Comparison of ENCODE assay signal across 1 cellular context in the genomic region with DNA sequence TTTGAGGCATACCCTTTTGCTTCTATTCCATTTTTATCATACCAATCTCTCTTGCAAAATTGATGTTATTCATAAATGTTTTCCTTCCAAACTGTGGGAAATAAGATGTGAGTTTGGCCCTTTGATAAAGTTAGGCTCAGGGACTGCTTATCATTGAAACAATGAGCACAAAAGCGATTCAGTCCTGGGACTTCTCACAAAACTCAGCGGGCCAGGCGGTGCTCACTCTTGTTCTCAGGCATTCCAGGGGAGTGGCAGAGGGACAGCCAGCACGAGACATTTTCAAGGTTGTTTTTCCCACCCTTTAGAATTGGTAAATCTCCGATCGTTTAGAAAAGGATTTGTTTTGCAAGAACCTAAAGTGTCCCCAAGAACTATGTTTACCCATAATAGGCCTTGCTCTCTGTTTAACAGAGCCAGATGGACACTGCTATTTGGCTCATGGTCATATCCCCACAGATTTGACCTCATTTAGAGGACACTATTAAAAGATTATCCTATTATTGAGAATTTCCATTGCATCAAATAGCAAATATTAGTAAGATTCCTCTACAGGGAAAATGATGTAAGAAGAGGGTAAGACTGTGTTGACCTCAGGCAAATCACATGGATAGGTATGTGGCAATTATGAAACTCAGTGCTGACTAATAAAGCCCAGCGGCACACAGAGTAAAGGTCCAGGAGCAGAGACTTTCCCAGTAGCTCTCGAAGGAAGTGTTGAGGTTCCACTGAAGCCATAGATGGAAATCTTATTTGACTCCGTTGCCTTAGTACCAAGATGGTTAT.
TF ChIP-seq lines count a peak whose summit lies in the region.

No MANE protein-coding gene starts in this region.

TF ChIP-seq in endothelial cell of umbilical vein, 7 proteins besides CTCF, POLR2A, EP300 and RAD21 (continued from another document):
- TF ChIP-seq JUN (IDR thresholded peaks at IDR 0.05; ENCODE audit: borderline replicate concordance, insufficient read depth, insufficient read length, low read depth): no peak
- TF ChIP-seq MYC (IDR thresholded peaks at IDR 0.05; ENCODE audit: low read depth, low read length): no peak
- TF ChIP-seq POLR2AphosphoS5 (IDR thresholded peaks at IDR 0.05; ENCODE audit: insufficient read depth, low read depth, low read length): no peak
- TF ChIP-seq GATA2 (IDR thresholded peaks at IDR 0.05; ENCODE audit: insufficient read depth, insufficient read length, low read depth, low read length): no peak
- TF ChIP-seq, protein P1, sequence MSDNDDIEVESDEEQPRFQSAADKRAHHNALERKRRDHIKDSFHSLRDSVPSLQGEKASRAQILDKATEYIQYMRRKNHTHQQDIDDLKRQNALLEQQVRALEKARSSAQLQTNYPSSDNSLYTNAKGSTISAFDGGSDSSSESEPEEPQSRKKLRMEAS (IDR thresholded peaks at IDR 0.05; ENCODE audit: insufficient read depth, insufficient read length): no peak
- TF ChIP-seq EZH2 (IDR thresholded peaks at IDR 0.05; ENCODE audit: borderline replicate concordance, low read depth, low read length, severe bottlenecking): no peak
TF ChIP-seq in endothelial cell of umbilical vein: peak in this region for 0.
